ENCODE assay signal across 25 cellular contexts in genomic region chr10:12733271-12733670, GRCh38.
"Had no signal": no experiment of that assay in that cellular context is flagged by ENCODE, and none has a peak within 500 bp of the region (broad histone marks: within the 10 kb centered on the region; RNA-seq: fewer than 3 reads in every experiment).

No MANE protein-coding gene starts in this region.

- H3K4me1 Mint-ChIP-seq: activated B cell treated with CpG ODN at 0.5 μM for 24 hours; activated naive CD8-positive, alpha-beta T cell treated with anti-CD3 and anti-CD28 coated beads for 36 hours; activated T-helper 17 cell treated with anti-CD3 and anti-CD28 coated beads, Interleukin-2, amount 50 U/mL, for 72 hours had no signal

- H3K27me3 Mint-ChIP-seq: activated B cell treated with CpG ODN at 0.5 μM for 24 hours; activated CD8-positive, alpha-beta T cell treated with anti-CD3 and anti-CD28 coated beads for 36 hours; activated naive CD4-positive, alpha-beta T cell treated with anti-CD3 and anti-CD28 coated beads, Interleukin-2, amount 50 U/mL, for 24 hours; activated naive CD8-positive, alpha-beta T cell treated with anti-CD3 and anti-CD28 coated beads for 36 hours; activated T-helper 17 cell treated with anti-CD3 and anti-CD28 coated beads, Interleukin-2, amount 50 U/mL, for 72 hours; central memory CD8-positive, alpha-beta T cell; T-helper 17 cell had no signal

- H3K9me3 Mint-ChIP-seq: activated B cell treated with CpG ODN at 0.5 μM for 24 hours; activated CD8-positive, alpha-beta T cell treated with anti-CD3 and anti-CD28 coated beads for 36 hours; activated naive CD4-positive, alpha-beta T cell treated with anti-CD3 and anti-CD28 coated beads for 36 hours; activated naive CD4-positive, alpha-beta T cell treated with anti-CD3 and anti-CD28 coated beads, Interleukin-2, amount 50 U/mL, for 24 hours; activated naive CD8-positive, alpha-beta T cell treated with anti-CD3 and anti-CD28 coated beads for 36 hours; activated T-cell treated with anti-CD3 and anti-CD28 coated beads, Interleukin-2, amount 50 U/mL, for 4 hours; activated T-helper 17 cell treated with anti-CD3 and anti-CD28 coated beads, Interleukin-2, amount 50 U/mL, for 72 hours; central memory CD8-positive, alpha-beta T cell; T-helper 2 cell treated with Interferon-gamma antibody and Interleukin-4, amounts not matched to agents 5 μg/mL and 100 μg/mL, for 36 hours had no signal

- H3K27ac Mint-ChIP-seq: activated B cell treated with CpG ODN at 0.5 μM for 24 hours; activated CD8-positive, alpha-beta T cell treated with anti-CD3 and anti-CD28 coated beads for 36 hours; activated naive CD4-positive, alpha-beta T cell treated with anti-CD3 and anti-CD28 coated beads for 36 hours; activated naive CD4-positive, alpha-beta T cell treated with anti-CD3 and anti-CD28 coated beads, Interleukin-2, amount 50 U/mL, for 24 hours; activated naive CD8-positive, alpha-beta T cell treated with anti-CD3 and anti-CD28 coated beads for 36 hours; activated T-helper 17 cell treated with anti-CD3 and anti-CD28 coated beads, Interleukin-2, amount 50 U/mL, for 72 hours; T-helper 17 cell; T-helper 2 cell treated with Interferon-gamma antibody and Interleukin-4, amounts not matched to agents 5 μg/mL and 100 μg/mL, for 36 hours had no signal

- H3K4me3 Mint-ChIP-seq: activated B cell treated with CpG ODN at 0.5 μM for 24 hours; activated CD8-positive, alpha-beta T cell treated with anti-CD3 and anti-CD28 coated beads for 36 hours; activated naive CD4-positive, alpha-beta T cell treated with anti-CD3 and anti-CD28 coated beads for 36 hours; activated naive CD4-positive, alpha-beta T cell treated with anti-CD3 and anti-CD28 coated beads, Interleukin-2, amount 50 U/mL, for 24 hours; activated naive CD8-positive, alpha-beta T cell treated with anti-CD3 and anti-CD28 coated beads for 36 hours; activated T-cell treated with anti-CD3 and anti-CD28 coated beads, Interleukin-2, amount 50 U/mL, for 4 hours; activated T-helper 17 cell treated with anti-CD3 and anti-CD28 coated beads, Interleukin-2, amount 50 U/mL, for 72 hours; central memory CD8-positive, alpha-beta T cell; T-helper 17 cell; T-helper 2 cell treated with Interferon-gamma antibody and Interleukin-4, amounts not matched to agents 5 μg/mL and 100 μg/mL, for 36 hours had no signal

- DNase-seq: activated B cell treated with CpG ODN at 0.5 μM for 24 hours; activated CD4-positive, alpha-beta T cell treated with anti-CD3 and anti-CD28 coated beads for 48 hours; activated CD4-positive, alpha-beta T cell treated with anti-CD3 and anti-CD28 coated beads, Interleukin-2, amount 50 U/mL, for 1 hour; activated CD4-positive, alpha-beta T cell treated with anti-CD3 and anti-CD28 coated beads, Interleukin-2, amount 50 U/mL, for 48 hours; activated CD8-positive, alpha-beta memory T cell treated with anti-CD3 and anti-CD28 coated beads for 24 hours; activated CD8-positive, alpha-beta T cell treated with anti-CD3 and anti-CD28 coated beads for 36 hours; activated effector memory CD4-positive, alpha-beta T cell treated with Interleukin-2 at 50 U/mL for 16 hours; activated naive CD4-positive, alpha-beta T cell treated with anti-CD3 and anti-CD28 coated beads for 36 hours; activated naive CD8-positive, alpha-beta T cell treated with anti-CD3 and anti-CD28 coated beads for 36 hours; activated T-cell treated with anti-CD3 and anti-CD28 coated beads, Interleukin-2, amount 50 U/mL, for 4 hours; anterior cingulate cortex; brain microvascular endothelial cell; colonic mucosa; effector CD8-positive, alpha-beta T cell; esophagus squamous epithelium; foreskin melanocyte; head of caudate nucleus; hippocampal formation; T-helper 17 cell; T1000; WERI-Rb-1 had no signal

- H3K36me3 Mint-ChIP-seq: activated naive CD4-positive, alpha-beta T cell treated with anti-CD3 and anti-CD28 coated beads, Interleukin-2, amount 50 U/mL, for 24 hours; activated naive CD8-positive, alpha-beta T cell treated with anti-CD3 and anti-CD28 coated beads for 36 hours had no signal
